ENCODE assay signal across 8 cellular contexts in genomic region chr19:55216461-55217198, GRCh38. TPM values are rescaled to one million over a fixed set of nuclear protein-coding genes. Genes with fewer than 3 reads are reported as not detected.
DNase-seq lines count a peak whose midpoint lies in the region; ATAC-seq and TF ChIP-seq lines count a peak whose summit lies in the region.

No MANE protein-coding gene starts in this region.

- WGBS in gastroesophageal sphincter (ENCODE audit: low coverage in 1 of 2), 2 donors: 1 to 23% methylated on average over 4 to 10 of the region's 36 CpGs

- H4K20me1 ChIP-seq in Karpas-422 (ENCODE audit: insufficient read depth, low read depth, low read length): 0 out of 2 replicates have a peak, but pooled peaks cover 9% of the 10 kb centered on the region

- H3K27me3 Mint-ChIP-seq in Caco-2 (ENCODE audit: insufficient read depth, unreplicated experiment) (no peaks in the 10 kb centered on the region), neural crest cell (ENCODE audit: low read depth) (peaks cover 9% of the 10 kb centered on the region)

- no peaks in the 10 kb centered on the region for H3K79me2 ChIP-seq in Karpas-422 (ENCODE audit: low read length)

- peak; percentile 28 to 68 for TF ChIP-seq POLR2A in Peyer's patch (IDR thresholded peaks at IDR 0.05)
- TF ChIP-seq POLR2A in gastroesophageal sphincter (IDR thresholded peaks at IDR 0.05): no peak

- ATAC-seq in activated naive CD4-positive, alpha-beta T cell treated with anti-CD3 and anti-CD28 coated beads, Interleukin-2, amount 50 U/mL, for 72 hours: peak; percentile 81 to 83
- peak; percentile 91 for ATAC-seq in gastroesophageal sphincter
- ATAC-seq in thoracic aorta (ENCODE audit: insufficient number of reproducible peaks, low FRiP score, low read depth): no peak
- no peak for ATAC-seq in HG02642 (IDR thresholded peaks at IDR 0.05; ENCODE audit: poor library complexity, unreplicated experiment)

- H3K4me3 ChIP-seq in Caco-2 (ENCODE audit: low read depth, low read length): peak overlapping the region; percentile 61
- no peak overlapping the region for H3K4me3 ChIP-seq in Karpas-422 (ENCODE audit: low read length)
- peak overlapping the region in 3 of 4 donors; percentile 27 to 65 (median 61) for H3K4me3 ChIP-seq in Peyer's patch
- H3K4me3 ChIP-seq in gastroesophageal sphincter: peak overlapping the region in 1 of 2 donors; percentile 44
- peak overlapping the region; percentile 60 for H3K4me3 ChIP-seq in thoracic aorta

- CTCF ChIA-PET in Caco-2 (lab: Charles Lee): interaction anchor here (0.6 to 1.1 kb wide), 2 partner anchors 43 to 106 kb away, joined by 3 to 12 read pairs; partner anchors contain the start of gene PPP6R1

- H3K27ac ChIP-seq in Karpas-422 (ENCODE audit: low read length): no peak overlapping the region
- H3K27ac ChIP-seq in Peyer's patch: peak overlapping the region in 3 of 4 donors; percentile 68 to 91 (median 89)
- H3K27ac ChIP-seq in gastroesophageal sphincter: peak overlapping the region in 3 of 4 donors; percentile 51 to 57 (median 56)
- H3K27ac ChIP-seq in thoracic aorta: no peak overlapping the region

- intact Hi-C loops in Caco-2 (cut with micrococcal nuclease; ENCODE audit: unreplicated experiment): loop anchor here (1.0 to 2.0 kb wide), 3 partner anchors 38 to 168 kb away; partner anchors contain the start of genes PPP6R1, RPL28 and TMEM238

- H3K9me3 Mint-ChIP-seq in Caco-2 (ENCODE audit: unreplicated experiment) (peaks cover 28% of the 10 kb centered on the region), neural crest cell (peaks cover 17% of the 10 kb centered on the region)
- peaks cover 7 to 19% of the 10 kb centered on the region in 2 donors for H3K9me3 Mint-ChIP-seq in activated naive CD4-positive, alpha-beta T cell treated with anti-CD3 and anti-CD28 coated beads, Interleukin-2, amount 50 U/mL, for 72 hours

- no peak for TF ChIP-seq EP300 in gastroesophageal sphincter (IDR thresholded peaks at IDR 0.05)

- H3K4me1 Mint-ChIP-seq in Caco-2 (ENCODE audit: low read depth, unreplicated experiment) (no peaks in the 10 kb centered on the region), neural crest cell (peaks cover 20% of the 10 kb centered on the region)

- H3K27me3 ChIP-seq in Caco-2 (replicated peaks; ENCODE audit: control insufficient read depth, insufficient read depth, low read length) (no peaks in the 10 kb centered on the region), Karpas-422 (ENCODE audit: low read length) (no peaks in the 10 kb centered on the region), Peyer's patch (no peaks in the 10 kb centered on the region), gastroesophageal sphincter (peaks cover 59% of the 10 kb centered on the region), thoracic aorta (replicated peaks; ENCODE audit: insufficient read depth) (no peaks in the 10 kb centered on the region)

- H3K36me3 ChIP-seq in Caco-2 (ENCODE audit: control insufficient read depth, insufficient read depth, low read length): no peaks in the 10 kb centered on the region; the same call in 1 of the 2 replicates
- H3K36me3 ChIP-seq in Karpas-422 (ENCODE audit: insufficient read depth, low read length): peaks cover 18% of the 10 kb centered on the region
- no peaks in the 10 kb centered on the region for H3K36me3 ChIP-seq in Peyer's patch
- no peaks in the 10 kb centered on the region for H3K36me3 ChIP-seq in gastroesophageal sphincter
- H3K36me3 ChIP-seq in thoracic aorta: no peaks in the 10 kb centered on the region

- BruUV-seq in Caco-2 (replicated peaks; lab: Mats Ljungman, UMichigan): TSS peak; percentile 69

- peak overlapping the region; percentile 94 for H3K27ac Mint-ChIP-seq in Caco-2 (ENCODE audit: unreplicated experiment)
- peak overlapping the region; percentile 33 to 96 for H3K27ac Mint-ChIP-seq in activated naive CD4-positive, alpha-beta T cell treated with anti-CD3 and anti-CD28 coated beads, Interleukin-2, amount 50 U/mL, for 72 hours
- H3K27ac Mint-ChIP-seq in neural crest cell (ENCODE audit: unreplicated experiment): peak overlapping the region; percentile 78

- TF ChIP-seq CTCF in Caco-2 (IDR thresholded peaks at IDR 0.05; ENCODE audit: insufficient read depth in 1 of 2, low read depth in 1 of 2, low read length in 1 of 2, severe bottlenecking in 1 of 2, unreplicated experiment in 1 of 2) (no peak), Peyer's patch (IDR thresholded peaks at IDR 0.05) (peak in 2 of 6 experiments; percentile 3 to 21), gastroesophageal sphincter (IDR thresholded peaks at IDR 0.05) (no peak), neural crest cell (conservative IDR thresholded peaks at IDR 0.05) (no peak), thoracic aorta (IDR thresholded peaks at IDR 0.05) (no peak)

- peak; percentile 93 to 95 for DNase-seq in Caco-2
- peak; percentile 65 for DNase-seq in Karpas-422
- DNase-seq in Peyer's patch: peak; percentile 25 to 91 (median 89)
- DNase-seq in activated naive CD4-positive, alpha-beta T cell treated with anti-CD3 and anti-CD28 coated beads, Interleukin-2, amount 50 U/mL, for 72 hours (ENCODE audit: low spot score in 2 of 2): peak in 1 of 2 donors; percentile 61
- peak; percentile 86 for DNase-seq in neural crest cell (ENCODE audit: low read depth, low spot score)
- peak; percentile 34 for DNase-seq in thoracic aorta (ENCODE audit: low spot score)

- no peaks in the 10 kb centered on the region for H3K9me2 ChIP-seq in Karpas-422 (replicated peaks; ENCODE audit: insufficient read depth, low read length)

- H3K9me3 ChIP-seq in Caco-2 (0 out of 2 replicates have a peak, but pooled peaks cover 4% of the 10 kb centered on the region), Karpas-422 (ENCODE audit: low read length) (no peaks in the 10 kb centered on the region; the same call in 1 of the 2 replicates), Peyer's patch (peaks cover 0 to 9% (median 4%) of the 10 kb centered on the region in 4 donors), gastroesophageal sphincter (peaks cover 0 to 28% (median 0%) of the 10 kb centered on the region in 3 donors), thoracic aorta (peaks cover 8% of the 10 kb centered on the region)

- H3K36me3 Mint-ChIP-seq in Caco-2 (ENCODE audit: insufficient read depth, unreplicated experiment): peaks cover 43% of the 10 kb centered on the region
- H3K36me3 Mint-ChIP-seq in activated naive CD4-positive, alpha-beta T cell treated with anti-CD3 and anti-CD28 coated beads, Interleukin-2, amount 50 U/mL, for 72 hours: peaks cover 9 to 26% of the 10 kb centered on the region in 2 donors
- H3K36me3 Mint-ChIP-seq in neural crest cell (ENCODE audit: low read depth): peaks cover 6% of the 10 kb centered on the region

- 0 out of 2 replicates have a peak, but pooled peaks cover 6% of the 10 kb centered on the region for H3K4me1 ChIP-seq in Caco-2
- H3K4me1 ChIP-seq in Karpas-422 (ENCODE audit: low read length): no peaks in the 10 kb centered on the region
- peaks cover 0 to 13% (median 1%) of the 10 kb centered on the region in 4 donors for H3K4me1 ChIP-seq in Peyer's patch
- H3K4me1 ChIP-seq in gastroesophageal sphincter: peaks cover 0 to 13% (median 10%) of the 10 kb centered on the region in 3 donors
- H3K4me1 ChIP-seq in thoracic aorta (ENCODE audit: control insufficient read depth in 1 of 2, low read depth in 2 of 2): peaks cover 5 to 6% of the 10 kb centered on the region in 2 donors

- H3K9ac ChIP-seq in Karpas-422 (ENCODE audit: low read length): no peak overlapping the region

- H2AFZ ChIP-seq in Karpas-422 (ENCODE audit: low read length): no peak overlapping the region

- POLR2A ChIA-PET in Caco-2 (lab: Charles Lee): interaction anchor here (0.5 to 1.7 kb wide), 5 partner anchors 43 to 191 kb away, joined by 3 to 16 read pairs (median 3); partner anchors contain the start of genes HSPBP1, PPP6R1, TMEM238 and UBE2S

- H3K4me2 ChIP-seq in Karpas-422 (ENCODE audit: low read depth, low read length, poor library complexity, severe bottlenecking): no peak overlapping the region

- peak overlapping the region; percentile 90 for H3K4me3 Mint-ChIP-seq in Caco-2 (ENCODE audit: unreplicated experiment)
- H3K4me3 Mint-ChIP-seq in neural crest cell: peak overlapping the region; percentile 86

RNA-seq across cellular contexts. Expression of gene PTPRH, which starts 7.3 kb away (rescaled TPM):
- total RNA-seq in Caco-2 (2022) (2.3 and 2.7 TPM in 2 replicates), Peyer's patch (100 to 1,000 TPM in 3 of 4 donors, 10 to 100 TPM in 1; 26.4 to 261 (median 246) TPM), gastroesophageal sphincter (1 to 10 TPM in 3 of 4 donors, under 1 TPM in 1; 0.54 to 4.0 (median 1.4) TPM), neural crest cell (1.2 and 2.0 TPM in 2 replicates), thoracic aorta (1 to 10 TPM in 1 of 2 donors, under 1 TPM in 1; 0.14 to 1.1 TPM)
- 1.4 TPM in 1 of 2 replicates, not detected in the other for total RNA-seq in Karpas-422 (2014; rRNA removed; shearing (Covaris generic); ENCODE audit: low replicate concordance)
- total RNA-seq in activated naive CD4-positive, alpha-beta T cell treated with anti-CD3 and anti-CD28 coated beads, Interleukin-2, amount 50 U/mL, for 72 hours: under 1 TPM in 1 of 2 donors, not detected in 1; 0.19 TPM

RNA-seq across cellular contexts. Expression of gene TMEM86B, which starts 11.9 kb away (rescaled TPM):
- total RNA-seq in Caco-2 (2022) (18.0 and 21.2 TPM in 2 replicates), Peyer's patch (10 to 100 TPM in 3 of 4 donors, 1 to 10 TPM in 1; 9.1 to 39.8 (median 15.1) TPM), gastroesophageal sphincter (1 to 10 TPM in 3 of 4 donors, not detected in 1; 1.7 to 3.8 (median 1.8) TPM), neural crest cell (4.9 and 5.8 TPM in 2 replicates), thoracic aorta (1 to 10 TPM; 2.4 to 4.8 TPM)
- total RNA-seq in Karpas-422 (2014; rRNA removed; shearing (Covaris generic); ENCODE audit: low replicate concordance): 7.8 and 9.5 TPM in 2 replicates
- 1 to 10 TPM; 7.7 to 8.1 TPM for total RNA-seq in activated naive CD4-positive, alpha-beta T cell treated with anti-CD3 and anti-CD28 coated beads, Interleukin-2, amount 50 U/mL, for 72 hours

RNA-seq across cellular contexts. Expression of gene SYT5, which starts 36.5 kb away (rescaled TPM):
- total RNA-seq in Caco-2 (2022): not detected in 2 replicates
- not detected in 2 replicates for total RNA-seq in Karpas-422 (2014; rRNA removed; shearing (Covaris generic); ENCODE audit: low replicate concordance)
- total RNA-seq in Peyer's patch: under 1 TPM in 2 of 4 donors, not detected in 2; 0.70 to 0.94 TPM
- not detected for total RNA-seq in activated naive CD4-positive, alpha-beta T cell treated with anti-CD3 and anti-CD28 coated beads, Interleukin-2, amount 50 U/mL, for 72 hours
- under 1 TPM in 1 of 4 donors, not detected in 3; 0.13 TPM for total RNA-seq in gastroesophageal sphincter
- total RNA-seq in neural crest cell: 3.5 and 4.3 TPM in 2 replicates
- total RNA-seq in thoracic aorta: not detected

RNA-seq across cellular contexts. Expression of gene PPP6R1, which starts 42.2 kb away (rescaled TPM):
- total RNA-seq in Caco-2 (2022): 113 and 118 TPM in 2 replicates
- 134 and 231 TPM in 2 replicates for total RNA-seq in Karpas-422 (2014; rRNA removed; shearing (Covaris generic); ENCODE audit: low replicate concordance)
- 100 to 1,000 TPM in 2 of 4 donors, 10 to 100 TPM in 2; 71.2 to 123 (median 94.8) TPM for total RNA-seq in Peyer's patch
- 100 to 1,000 TPM; 160 to 225 TPM for total RNA-seq in activated naive CD4-positive, alpha-beta T cell treated with anti-CD3 and anti-CD28 coated beads, Interleukin-2, amount 50 U/mL, for 72 hours
- 10 to 100 TPM; 32.6 to 79.4 (median 34.0) TPM for total RNA-seq in gastroesophageal sphincter
- 71.2 and 73.1 TPM in 2 replicates for total RNA-seq in neural crest cell
- 10 to 100 TPM; 46.7 to 52.3 TPM for total RNA-seq in thoracic aorta

RNA-seq across cellular contexts. Expression of gene DNAAF3, which starts 50.2 kb away (rescaled TPM):
- 0.45 and 0.91 TPM in 2 replicates for total RNA-seq in Caco-2 (2022)
- 2.5 and 4.2 TPM in 2 replicates for total RNA-seq in Karpas-422 (2014; rRNA removed; shearing (Covaris generic); ENCODE audit: low replicate concordance)
- under 1 TPM in 1 of 4 donors, not detected in 3; 0.40 TPM for total RNA-seq in Peyer's patch
- total RNA-seq in activated naive CD4-positive, alpha-beta T cell treated with anti-CD3 and anti-CD28 coated beads, Interleukin-2, amount 50 U/mL, for 72 hours: under 1 TPM; 0.55 to 0.95 TPM
- total RNA-seq in gastroesophageal sphincter: under 1 TPM in 2 of 4 donors, not detected in 2; 0.42 to 0.52 TPM
- 9.5 and 10.4 TPM in 2 replicates for total RNA-seq in neural crest cell
- not detected for total RNA-seq in thoracic aorta

Comparison
In these comparisons a context has a peak if more than half of its experiments do, and no peak if none do; other contexts are left out.
1. H3K27ac ChIP-seq: peak in Peyer's patch (3 of 4) and gastroesophageal sphincter (3 of 4); none in Karpas-422 (single experiment) and thoracic aorta (0 of 2).
2. POLR2A ChIP-seq: peak in Peyer's patch (2 of 2); none in gastroesophageal sphincter (0 of 2).
3. ATAC-seq: peak in activated naive CD4-positive, alpha-beta T cell treated with anti-CD3 and anti-CD28 coated beads, Interleukin-2, amount 50 U/mL, for 72 hours (2 of 2) and gastroesophageal sphincter (single experiment); none in thoracic aorta (single experiment) and HG02642 (single experiment).
4. Peak in every context shown above with its lines, with median percentiles within 50 percentile points of each other: H3K27ac Mint-ChIP-seq.